15 cellular contexts compared by ENCODE assay signal in genomic region chr7:71868797-71869196, GRCh38.
DNase-seq lines count a peak whose midpoint lies in the region; ATAC-seq and TF ChIP-seq lines count a peak whose summit lies in the region.
"Had no signal": no experiment of that assay in that cellular context is flagged by ENCODE, and none has a peak within 500 bp of the region (broad histone marks: within the 10 kb centered on the region; RNA-seq: fewer than 3 reads in every experiment).

No MANE protein-coding gene starts in this region.

- POLR2A ChIA-PET in MCF 10A (lab: Yijun Ruan, JAX) = no interaction called here
- POLR2A ChIA-PET in PC-3 (lab: Charles Lee; ENCODE audit: unreplicated experiment) = no interaction called here

- H3K9ac ChIP-seq in PC-3 (ENCODE audit: low read length) = no peak overlapping the region

- BruUV-seq in MCF 10A (replicated peaks; lab: Mats Ljungman, UMichigan) (no TSS peak), PC-3 (replicated peaks; lab: Mats Ljungman, UMichigan) (no TSS peak)

- H3K4me3 Mint-ChIP-seq in MCF 10A (ENCODE audit: unreplicated experiment) = no peak overlapping the region
- no peak overlapping the region for H3K4me3 Mint-ChIP-seq in GM23338
- H3K4me3 Mint-ChIP-seq: activated CD8-positive, alpha-beta memory T cell treated with anti-CD3 and anti-CD28 coated beads, Interleukin-2, amount 10 ng/mL, durations not matched to agents 7 days and 5 days; T-helper 1 cell treated with Interleukin-12 subunit alpha and Interleukin-12 subunit beta and Interleukin-4 antibody, amounts not matched to agents 30 μg/mL and 1 μg/mL, for 36 hours had no signal

- no peaks in the 10 kb centered on the region for H3K79me2 ChIP-seq in PC-3 (ENCODE audit: low read length)
- H3K79me2 ChIP-seq in GM23338 (replicated peaks; ENCODE audit: insufficient read depth) = no peaks in the 10 kb centered on the region

- H3K4me2 ChIP-seq in PC-3 (ENCODE audit: low read length) (no peak overlapping the region), GM23338 (no peak overlapping the region)

- WGBS in transverse colon (ENCODE audit: low coverage in 1 of 2), 2 donors = 44 to 60% methylated on average over 1 of the region's 1 CpG

- H3K4me1 Mint-ChIP-seq in MCF 10A (ENCODE audit: insufficient read depth, unreplicated experiment) (peaks cover 5% of the 10 kb centered on the region), GM23338 (no peaks in the 10 kb centered on the region)
- H3K4me1 Mint-ChIP-seq: activated CD8-positive, alpha-beta memory T cell treated with anti-CD3 and anti-CD28 coated beads, Interleukin-2, amount 10 ng/mL, durations not matched to agents 7 days and 5 days had no signal

- H3K9me3 ChIP-seq in breast epithelium (peaks cover 3 to 4% of the 10 kb centered on the region in 2 donors), PC-3 (ENCODE audit: low read length) (no peaks in the 10 kb centered on the region), transverse colon (no peaks in the 10 kb centered on the region)
- H3K9me3 ChIP-seq: adrenal gland, HAP-1 had no signal

- peak overlapping the region; percentile 67 for H3K27ac Mint-ChIP-seq in MCF 10A (ENCODE audit: low read depth, unreplicated experiment)
- no peak overlapping the region for H3K27ac Mint-ChIP-seq in GM23338
- H3K27ac Mint-ChIP-seq: activated CD8-positive, alpha-beta memory T cell treated with anti-CD3 and anti-CD28 coated beads, Interleukin-2, amount 10 ng/mL, durations not matched to agents 7 days and 5 days; T-helper 1 cell treated with Interleukin-12 subunit alpha and Interleukin-12 subunit beta and Interleukin-4 antibody, amounts not matched to agents 30 μg/mL and 1 μg/mL, for 36 hours had no signal

- TF ChIP-seq POLR2A in breast epithelium (IDR thresholded peaks at IDR 0.05) (no peak), transverse colon (IDR thresholded peaks at IDR 0.05) (no peak)

- no peak for TF ChIP-seq EP300 in transverse colon (IDR thresholded peaks at IDR 0.05; ENCODE audit: low read depth)

- H3K27me3 ChIP-seq in breast epithelium = no peaks in the 10 kb centered on the region
- no peaks in the 10 kb centered on the region for H3K27me3 ChIP-seq in PC-3 (ENCODE audit: low read length)
- H3K27me3 ChIP-seq in GM23338 (ENCODE audit: insufficient read depth) = no peaks in the 10 kb centered on the region
- no peaks in the 10 kb centered on the region for H3K27me3 ChIP-seq in transverse colon
- H3K27me3 ChIP-seq: adrenal gland had no signal

- no peak overlapping the region for H3K27ac ChIP-seq in breast epithelium
- H3K27ac ChIP-seq in PC-3 (ENCODE audit: low read length) = no peak overlapping the region
- no peak overlapping the region for H3K27ac ChIP-seq in GM23338 (ENCODE audit: low read depth)
- no peak overlapping the region for H3K27ac ChIP-seq in transverse colon
- H3K27ac ChIP-seq: adrenal gland had no signal

- TF ChIP-seq CTCF in MCF 10A (IDR thresholded peaks at IDR 0.05; ENCODE audit: unreplicated experiment) (no peak), breast epithelium (IDR thresholded peaks at IDR 0.05) (no peak), PC-3 (conservative IDR thresholded peaks at IDR 0.05; ENCODE audit: low read depth, low read length) (no peak), GM23338 (conservative IDR thresholded peaks at IDR 0.05; ENCODE audit: low read depth in 2 of 2) (no peak), transverse colon (IDR thresholded peaks at IDR 0.05) (no peak)

- H3K27me3 Mint-ChIP-seq in MCF 10A (ENCODE audit: insufficient read depth, unreplicated experiment) (no peaks in the 10 kb centered on the region), GM23338 (ENCODE audit: insufficient read depth, low read depth, poor library complexity) (no peaks in the 10 kb centered on the region)
- H3K27me3 Mint-ChIP-seq: activated CD8-positive, alpha-beta memory T cell treated with anti-CD3 and anti-CD28 coated beads, Interleukin-2, amount 10 ng/mL, durations not matched to agents 7 days and 5 days had no signal

- no peaks in the 10 kb centered on the region for H4K20me1 ChIP-seq in PC-3 (ENCODE audit: low read length)
- no peaks in the 10 kb centered on the region for H4K20me1 ChIP-seq in GM23338 (replicated peaks; ENCODE audit: insufficient read depth)

- no peak for ATAC-seq in PC-3
- peak; percentile 94 for ATAC-seq in esophagus mucosa
- ATAC-seq in GM23338 = no peak
- ATAC-seq: activated CD8-positive, alpha-beta memory T cell treated with anti-CD3 and anti-CD28 coated beads, Interleukin-2, amount 10 ng/mL, durations not matched to agents 7 days and 5 days; mucosa of descending colon had no signal

- no peaks in the 10 kb centered on the region for H3K36me3 ChIP-seq in breast epithelium
- no peaks in the 10 kb centered on the region for H3K36me3 ChIP-seq in PC-3 (ENCODE audit: low read depth, low read length)
- no peaks in the 10 kb centered on the region for H3K36me3 ChIP-seq in GM23338 (ENCODE audit: insufficient read depth)
- H3K36me3 ChIP-seq in transverse colon = no peaks in the 10 kb centered on the region
- H3K36me3 ChIP-seq: adrenal gland, HAP-1 had no signal

- in situ Hi-C loops in transverse colon (cut with MboI; ENCODE audit: low pct_ligation_motif_present in 1 of 4, low pct_unique_long_range_greater_than_20kb in 1 of 4, low sequenced_read_pairs in 3 of 4) = no loop called here

- H2AFZ ChIP-seq in PC-3 (ENCODE audit: low read length) (no peak overlapping the region), GM23338 (no peak overlapping the region)

- no peaks in the 10 kb centered on the region for H3K36me3 Mint-ChIP-seq in MCF 10A (ENCODE audit: insufficient read depth, unreplicated experiment)
- no peaks in the 10 kb centered on the region for H3K36me3 Mint-ChIP-seq in GM23338 (ENCODE audit: low read depth)

- H3K4me1 ChIP-seq in breast epithelium (no peaks in the 10 kb centered on the region), PC-3 (ENCODE audit: insufficient read depth, low read length) (no peaks in the 10 kb centered on the region), GM23338 (ENCODE audit: insufficient read depth) (no peaks in the 10 kb centered on the region), transverse colon (no peaks in the 10 kb centered on the region)
- H3K4me1 ChIP-seq: adrenal gland, HAP-1 had no signal

- CTCF ChIA-PET in MCF 10A (lab: Yijun Ruan, JAX) (interaction anchor here (0.6 kb wide), 2 partner anchors 452 to 1829 kb away, joined by 3 to 4 read pairs; no protein-coding TSS in a partner anchor), PC-3 (lab: Charles Lee) (no interaction called here)

- intact Hi-C loops in MCF 10A (cut with micrococcal nuclease) = no loop called here
- intact Hi-C loops in breast epithelium (cut with DNase I; ENCODE audit: low total_unique reads) = no loop called here
- intact Hi-C loops in PC-3 (cut with micrococcal nuclease) = no loop called here
- intact Hi-C loops in transverse colon (cut with DNase I; ENCODE audit: low total_unique reads) = no loop called here

- DNase-seq in MCF 10A (ENCODE audit: unreplicated experiment) (no peak), breast epithelium (ENCODE audit: low spot score in 2 of 2) (no peak), PC-3 (peak; percentile 34), DMS79 (lab: John Stamatoyannopoulos, UW) (no peak), EL (no peak), GM23338 (ENCODE audit: low spot score) (no peak), transverse colon (no peak)
- DNase-seq: activated CD8-positive, alpha-beta memory T cell treated with anti-CD3 and anti-CD28 coated beads, Interleukin-2, amount 10 ng/mL, durations not matched to agents 7 days and 5 days; effector memory CD4-positive, alpha-beta T cell; mucosa of descending colon; NCI-H82 had no signal

- H3K4me3 ChIP-seq in breast epithelium = no peak overlapping the region
- H3K4me3 ChIP-seq in PC-3 (ENCODE audit: low read length) = no peak overlapping the region
- H3K4me3 ChIP-seq in GM23338 = no peak overlapping the region
- no peak overlapping the region for H3K4me3 ChIP-seq in transverse colon
- H3K4me3 ChIP-seq: adrenal gland, HAP-1, mucosa of descending colon had no signal

- H3K9me3 Mint-ChIP-seq in MCF 10A (ENCODE audit: unreplicated experiment) (peaks cover 10% of the 10 kb centered on the region), GM23338 (no peaks in the 10 kb centered on the region; the same call in 1 of the 3 replicates)

- H3K9me2 ChIP-seq in PC-3 (replicated peaks; ENCODE audit: low read length) (no peaks in the 10 kb centered on the region), GM23338 (ENCODE audit: insufficient read depth) (no peaks in the 10 kb centered on the region; the same call in 1 of the 2 replicates)

- no peaks in the 10 kb centered on the region for H3F3A ChIP-seq in PC-3 (ENCODE audit: low read length, unreplicated experiment)
- H3F3A ChIP-seq in GM23338 (replicated peaks; ENCODE audit: low read depth) = no peaks in the 10 kb centered on the region

TF ChIP-seq in GM23338, 12 proteins besides CTCF, POLR2A, EP300 and RAD21 (continues in another document):
- TF ChIP-seq POLR2AphosphoS5 (IDR thresholded peaks at IDR 0.05; ENCODE audit: low read depth) (no peak), ZNF114 (CRISPR knock-in tag; IDR thresholded peaks at IDR 0.05) (no peak), EZH2phosphoT487 (IDR thresholded peaks at IDR 0.05; ENCODE audit: unreplicated experiment) (no peak), STAT1 (IDR thresholded peaks at IDR 0.05; ENCODE audit: unreplicated experiment) (no peak), NANOG (IDR thresholded peaks at IDR 0.05; ENCODE audit: borderline replicate concordance) (no peak), ZNF331 (CRISPR knock-in tag; IDR thresholded peaks at IDR 0.05; ENCODE audit: low read depth) (no peak)
